ENCODE assay signal across 29 cellular contexts in the genomic region with DNA sequence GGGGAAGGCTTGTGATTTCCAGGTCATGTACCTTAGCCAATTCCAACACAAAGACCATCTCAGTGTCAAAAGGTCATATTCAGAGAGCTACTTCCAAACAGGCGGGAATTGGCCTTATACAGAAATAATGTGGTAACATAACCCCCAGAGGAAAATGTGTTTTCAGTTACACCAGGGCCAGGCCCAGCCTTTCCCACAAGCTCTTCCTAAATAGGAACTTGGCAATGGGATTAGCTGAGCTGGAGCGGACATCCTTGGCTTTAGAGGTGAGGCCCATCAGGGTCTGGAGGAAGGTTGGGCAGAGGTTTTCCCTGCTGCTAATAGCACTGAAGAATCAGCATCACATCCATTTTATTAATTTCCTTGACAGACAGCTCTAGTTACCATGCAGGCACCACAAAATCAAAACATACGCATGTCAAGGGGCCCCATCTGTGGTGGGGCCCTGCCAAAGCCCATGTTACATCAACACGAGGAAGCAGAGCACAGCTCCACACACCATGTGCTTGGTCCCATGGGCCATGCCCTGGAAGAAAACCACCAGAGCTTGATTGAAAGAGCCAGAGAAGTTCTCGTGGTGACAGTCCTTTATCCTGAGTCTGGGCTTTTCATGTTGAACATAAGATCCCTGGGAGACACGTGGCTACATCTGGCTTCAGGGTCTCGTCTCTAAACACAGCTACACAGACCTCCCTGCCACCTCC.
DNase-seq lines count a peak whose midpoint lies in the region; ATAC-seq and TF ChIP-seq lines count a peak whose summit lies in the region.
"Had no signal": no experiment of that assay in that cellular context is flagged by ENCODE, and none has a peak within 500 bp of the region (broad histone marks: within the 10 kb centered on the region; RNA-seq: fewer than 3 reads in every experiment).

No MANE protein-coding gene starts in this region.

- peaks cover 0 to 48% (median 39%) of the 10 kb centered on the region in 4 donors for H3K4me1 ChIP-seq in esophagus muscularis mucosa
- H3K4me1 ChIP-seq in skeletal muscle tissue (ENCODE audit: control insufficient read depth in 3 of 3, insufficient read depth in 3 of 3, low read length in 3 of 3): peaks cover 0 to 9% (median 0%) of the 10 kb centered on the region in 3 donors
- H3K4me1 ChIP-seq: A549 had no signal

- TF ChIP-seq EP300 in esophagus muscularis mucosa (IDR thresholded peaks at IDR 0.05): no peak

- H3K36me3 ChIP-seq in esophagus muscularis mucosa: peaks cover 0 to 35% (median 10%) of the 10 kb centered on the region in 4 donors
- H3K36me3 ChIP-seq in skeletal muscle tissue (ENCODE audit: control insufficient read depth in 3 of 3, insufficient read depth in 3 of 3, low read length in 3 of 3): peaks cover 2 to 15% (median 6%) of the 10 kb centered on the region in 3 donors
- H3K36me3 ChIP-seq: left lung, neutrophil had no signal

- H3K4me3 ChIP-seq in AG10803 (ENCODE audit: low read length) (no peak overlapping the region), esophagus muscularis mucosa (no peak overlapping the region), skeletal muscle tissue (ENCODE audit: low read length in 3 of 3) (no peak overlapping the region), dorsolateral prefrontal cortex (no peak overlapping the region)
- H3K4me3 ChIP-seq: A549, left lung, PC-9, skin epidermis had no signal

- peak overlapping the region; percentile 10 to 48 (median 34) for H3K27ac ChIP-seq in esophagus muscularis mucosa (replicated peaks in 1 of 4)
- peak overlapping the region; percentile 45 for H3K27ac ChIP-seq in skeletal muscle tissue (ENCODE audit: low read depth, low read length)
- H3K27ac ChIP-seq in dorsolateral prefrontal cortex: no peak overlapping the region
- H3K27ac ChIP-seq: A549, left lung, neutrophil, PC-9 had no signal

- H3K9me3 ChIP-seq in esophagus muscularis mucosa (no peaks in the 10 kb centered on the region), skeletal muscle tissue (ENCODE audit: control insufficient read depth in 3 of 3, low read length in 3 of 3) (no peaks in the 10 kb centered on the region)
- H3K9me3 ChIP-seq: A549, left lung, neutrophil had no signal

- WGBS in esophagus muscularis mucosa: 80% methylated on average over 7 of the region's 7 CpGs

- intact Hi-C loops in esophagus muscularis mucosa (cut with DNase I) (no loop called here), left ventricle myocardium superior (cut with micrococcal nuclease) (no loop called here), dorsolateral prefrontal cortex (cut with DNase I) (no loop called here)

- TF ChIP-seq CTCF in AG10803 (conservative IDR thresholded peaks at IDR 0.05; ENCODE audit: low read length) (no peak), esophagus muscularis mucosa (IDR thresholded peaks at IDR 0.05) (no peak), dorsolateral prefrontal cortex (IDR thresholded peaks at IDR 0.05 in 54 of 56, conservative IDR thresholded peaks at IDR 0.05 in 2 of 56; ENCODE audit: low read depth in 1 of 56, partially characterized antibody in 56 of 56) (no peak)

- peak; percentile 9 for DNase-seq in AG10803 (ENCODE audit: low read depth)
- peak; percentile 92 for DNase-seq in esophagus muscularis mucosa (ENCODE audit: extremely low spot score)
- DNase-seq in left ventricle myocardium superior: peak; percentile 83
- DNase-seq in NAMALWA (ENCODE audit: low spot score): no peak
- no peak for DNase-seq in dorsolateral prefrontal cortex
- DNase-seq in NCI-H226: no peak
- DNase-seq: activated CD4-positive, alpha-beta T cell treated with anti-CD3 and anti-CD28 coated beads, Interleukin-2, amount 50 U/mL, for 4 hours; activated CD8-positive, alpha-beta memory T cell treated with anti-CD3 and anti-CD28 coated beads, Interleukin-2, amount 10 ng/mL, durations not matched to agents 7 days and 5 days; activated gamma-delta T cell treated with Interleukin-2 at 50 U/mL for 16 hours; activated T-cell treated with anti-CD3 and anti-CD28 coated beads, Interleukin-2, amount 50 U/mL, for 4 hours; CD8-positive, alpha-beta T cell; dermis blood vessel endothelial cell; DMS 273 treated with DMSO at 0.1 percent for 48 hours; EL; GOT3; KG1; left lung; NCI-H1436; NCI-H2081; NCI-H345; NCI-H69; PC-9; stimulated activated naive B cell treated with anti-CD40 and anti-IgM and Interleukin-4, amounts not matched to agents 10 μg/mL and 1 μg/mL and 100 μg/mL, for 72 hours; T-helper 17 cell had no signal

- H3K9ac ChIP-seq in skeletal muscle tissue (ENCODE audit: low read depth in 1 of 3, low read length in 3 of 3): no peak overlapping the region

- ATAC-seq in left ventricle myocardium superior: peak; percentile 88
- ATAC-seq in HG02759 (IDR thresholded peaks at IDR 0.05; ENCODE audit: unreplicated experiment): no peak
- ATAC-seq: A549; activated CD8-positive, alpha-beta memory T cell treated with anti-CD3 and anti-CD28 coated beads, Interleukin-2, amount 10 ng/mL, durations not matched to agents 7 days and 5 days; activated T-cell treated with anti-CD3 and anti-CD28 coated beads, Interleukin-2, amount 50 U/mL, for 4 hours; CD8-positive, alpha-beta T cell; left lung; stimulated activated naive B cell treated with anti-CD40 and anti-IgM and Interleukin-4, amounts not matched to agents 10 μg/mL and 1 μg/mL and 100 μg/mL, for 72 hours; T-helper 17 cell had no signal

- H3K27me3 ChIP-seq in esophagus muscularis mucosa (no peaks in the 10 kb centered on the region), skeletal muscle tissue (ENCODE audit: control insufficient read depth in 3 of 3, insufficient read depth in 3 of 3, low read length in 3 of 3) (no peaks in the 10 kb centered on the region), dorsolateral prefrontal cortex (no peaks in the 10 kb centered on the region)
- H3K27me3 ChIP-seq: left lung had no signal

- TF ChIP-seq POLR2A in esophagus muscularis mucosa (IDR thresholded peaks at IDR 0.05; ENCODE audit: low read depth): no peak

Comparison
In these comparisons a context has a peak if more than half of its experiments do, and no peak if none do; other contexts are left out.
1. DNase-seq: peak in AG10803 (single experiment), esophagus muscularis mucosa (single experiment) and left ventricle myocardium superior (single experiment); none in NAMALWA (single experiment), dorsolateral prefrontal cortex (0 of 10) and NCI-H226 (single experiment).
2. H3K27ac ChIP-seq: peak in esophagus muscularis mucosa (4 of 4) and skeletal muscle tissue (single experiment); none in dorsolateral prefrontal cortex (0 of 59).